Comparison of ENCODE assay signal across 29 cellular contexts in genomic region chr5:168031614-168032013, GRCh38.
"Had no signal": no experiment of that assay in that cellular context is flagged by ENCODE, and none has a peak within 500 bp of the region (broad histone marks: within the 10 kb centered on the region; RNA-seq: fewer than 3 reads in every experiment).

No MANE protein-coding gene starts in this region.

- H3K4me1 ChIP-seq: colonic mucosa, esophagus squamous epithelium, foreskin keratinocyte, gastrocnemius medialis, gastroesophageal sphincter had no signal

- H3K4me1 Mint-ChIP-seq: endodermal cell had no signal

- H3K4me3 Mint-ChIP-seq: dendritic cell treated with granulocyte-macrophage colony-stimulating factor and Interleukin-4, amounts not matched to agents 40 ng/mL and 50 ng/mL, for 4 days; effector memory CD8-positive, alpha-beta T cell; endodermal cell had no signal

- H3K27ac Mint-ChIP-seq: dendritic cell treated with granulocyte-macrophage colony-stimulating factor and Interleukin-4, amounts not matched to agents 40 ng/mL and 50 ng/mL, for 4 days; effector memory CD8-positive, alpha-beta T cell; endodermal cell had no signal

- H3K9me3 ChIP-seq: colonic mucosa, esophagus muscularis mucosa, esophagus squamous epithelium, gastrocnemius medialis, heart left ventricle had no signal

- ATAC-seq: effector memory CD8-positive, alpha-beta T cell; esophagus mucosa; foreskin keratinocyte; gastrocnemius medialis; gastroesophageal sphincter; heart left ventricle; heart right ventricle had no signal

- H3K9me3 Mint-ChIP-seq: dendritic cell treated with granulocyte-macrophage colony-stimulating factor and Interleukin-4, amounts not matched to agents 40 ng/mL and 50 ng/mL, for 4 days had no signal

- H3K36me3 ChIP-seq: colonic mucosa, esophagus muscularis mucosa, esophagus squamous epithelium, gastrocnemius medialis, gastroesophageal sphincter, heart left ventricle, heart right ventricle had no signal

- DNase-seq: colonic mucosa; cortex of kidney; dermis blood vessel endothelial cell; dorsolateral prefrontal cortex; effector CD4-positive, alpha-beta T cell; effector CD8-positive, alpha-beta T cell; effector memory CD4-positive, alpha-beta T cell; effector memory CD8-positive, alpha-beta T cell; endodermal cell; erythroblast; esophagus squamous epithelium; foreskin fibroblast; foreskin keratinocyte; foreskin melanocyte; gastrocnemius medialis; glutamatergic neuron; head of caudate nucleus; heart left ventricle; heart right ventricle had no signal

- H3K27me3 Mint-ChIP-seq: effector memory CD8-positive, alpha-beta T cell had no signal

- H3K27ac ChIP-seq: colonic mucosa, coronary artery, dorsolateral prefrontal cortex, epithelial cell of prostate, esophagus muscularis mucosa, esophagus squamous epithelium, foreskin keratinocyte, gastrocnemius medialis, gastroesophageal sphincter, heart left ventricle, heart right ventricle had no signal

- FAIRE-seq: colon, endometrium, endothelial cell of umbilical vein, frontal cortex had no signal

- H3K27me3 ChIP-seq: colonic mucosa, dorsolateral prefrontal cortex, esophagus muscularis mucosa, esophagus squamous epithelium, foreskin keratinocyte, gastrocnemius medialis had no signal

- H3K4me3 ChIP-seq: colonic mucosa, coronary artery, dorsolateral prefrontal cortex, esophagus muscularis mucosa, esophagus squamous epithelium, gastrocnemius medialis, gastroesophageal sphincter, heart left ventricle, heart right ventricle had no signal
